15 cellular contexts compared by ENCODE assay signal in genomic region chr2:207115715-207116364, GRCh38. TPM values are rescaled to one million over a fixed set of nuclear protein-coding genes. Genes with fewer than 3 reads are reported as not detected.
DNase-seq lines count a peak whose midpoint lies in the region; ATAC-seq, FAIRE-seq and TF ChIP-seq lines count a peak whose summit lies in the region.
"Had no signal": no experiment of that assay in that cellular context is flagged by ENCODE, and none has a peak within 500 bp of the region (broad histone marks: within the 10 kb centered on the region; RNA-seq: fewer than 3 reads in every experiment).

No MANE protein-coding gene starts in this region.

- in situ Hi-C loops in brain microvascular endothelial cell (cut with HindIII; ENCODE audit: low pct_ligation_motif_present, low sequenced_read_pairs) = no loop called here

- H3K9ac ChIP-seq in Karpas-422 (ENCODE audit: low read length) = no peak overlapping the region

- H3K9me2 ChIP-seq in Karpas-422 (replicated peaks; ENCODE audit: insufficient read depth, low read length) = no peaks in the 10 kb centered on the region

- TF ChIP-seq CTCF in brain microvascular endothelial cell (IDR thresholded peaks at IDR 0.05; ENCODE audit: low read depth, low read length, missing control alignments) = peak; percentile 44

- DNase-seq in ELR (ENCODE audit: low read depth) (peak; percentile 34), brain microvascular endothelial cell (no peak), left cardiac atrium (no peak), putamen (ENCODE audit: low spot score) (peak; percentile 75), Karpas-422 (no peak), RCC 7860 (ENCODE audit: low spot score) (no peak), NCI-H1092 treated with DMSO at 0.1 percent for 48 hours (lab: John Stamatoyannopoulos, UW) (no peak)
- DNase-seq in activated T-cell treated with anti-CD3 and anti-CD28 coated beads, Interleukin-2, amount 50 U/mL, for 48 hours = no peak
- DNase-seq: activated gamma-delta T cell; COR-L47; effector memory CD4-positive, alpha-beta T cell; NCI-H2107 had no signal

- H3K36me3 ChIP-seq in brain microvascular endothelial cell (replicated peaks) = peaks cover 20% of the 10 kb centered on the region
- H3K36me3 ChIP-seq in Karpas-422 (ENCODE audit: insufficient read depth, low read length) = no peaks in the 10 kb centered on the region

- H4K20me1 ChIP-seq in Karpas-422 (ENCODE audit: insufficient read depth, low read depth, low read length) = no peaks in the 10 kb centered on the region

- peaks cover 14% of the 10 kb centered on the region for H3K4me1 ChIP-seq in Karpas-422 (ENCODE audit: low read length)

- intact Hi-C loops in left cardiac atrium (cut with DNase I) = no loop called here

- no peak overlapping the region for H3K27ac ChIP-seq in brain microvascular endothelial cell
- no peak overlapping the region for H3K27ac ChIP-seq in Karpas-422 (ENCODE audit: low read length)
- H3K27ac ChIP-seq: skin epidermis had no signal

- peak; percentile 71 to 72 for ATAC-seq in left cardiac atrium
- ATAC-seq: activated CD4-positive, CD25-positive, alpha-beta regulatory T cell treated with anti-CD3 and anti-CD28 coated beads, Interleukin-2, amount 50 U/mL, for 24 hours had no signal

- no peaks in the 10 kb centered on the region for H3K9me3 ChIP-seq in Karpas-422 (ENCODE audit: low read length)

- H3K79me2 ChIP-seq in Karpas-422 (ENCODE audit: low read length) = no peaks in the 10 kb centered on the region

- no peak overlapping the region for H2AFZ ChIP-seq in Karpas-422 (ENCODE audit: low read length)

- H3K27me3 ChIP-seq in brain microvascular endothelial cell (replicated peaks) = no peaks in the 10 kb centered on the region
- H3K27me3 ChIP-seq in Karpas-422 (ENCODE audit: low read length) = no peaks in the 10 kb centered on the region

- no peak for FAIRE-seq in RCC 7860 (lab: Jason Lieb, UNC)
- FAIRE-seq: GM12891 had no signal

- H3K4me3 ChIP-seq in brain microvascular endothelial cell (ENCODE audit: low read depth, low read length) (no peak overlapping the region), Karpas-422 (ENCODE audit: low read length) (no peak overlapping the region)
- H3K4me3 ChIP-seq: skin epidermis had no signal

- no peak overlapping the region for H3K4me2 ChIP-seq in Karpas-422 (ENCODE audit: low read depth, low read length, poor library complexity, severe bottlenecking)

RNA-seq across cellular contexts. Expression of gene KLF7, which starts 49.9 kb away (rescaled TPM):
- total RNA-seq in left cardiac atrium = 10 to 100 TPM; 22.1 to 31.8 TPM
- 6.5 and 8.8 TPM in 2 replicates for total RNA-seq in Karpas-422 (2014; rRNA removed; shearing (Covaris generic); ENCODE audit: low replicate concordance)

Comparison
In these comparisons a context has a peak if more than half of its experiments do, and no peak if none do; other contexts are left out.
1. DNase-seq: peak in ELR (single experiment) and putamen (single experiment); none in brain microvascular endothelial cell (single experiment), left cardiac atrium (single experiment), Karpas-422 (single experiment), RCC 7860 (single experiment), activated T-cell treated with anti-CD3 and anti-CD28 coated beads, Interleukin-2, amount 50 U/mL, for 48 hours (0 of 2) and NCI-H1092 treated with DMSO at 0.1 percent for 48 hours (single experiment).